ENCODE assay signal across 9 cellular contexts in the genomic region with DNA sequence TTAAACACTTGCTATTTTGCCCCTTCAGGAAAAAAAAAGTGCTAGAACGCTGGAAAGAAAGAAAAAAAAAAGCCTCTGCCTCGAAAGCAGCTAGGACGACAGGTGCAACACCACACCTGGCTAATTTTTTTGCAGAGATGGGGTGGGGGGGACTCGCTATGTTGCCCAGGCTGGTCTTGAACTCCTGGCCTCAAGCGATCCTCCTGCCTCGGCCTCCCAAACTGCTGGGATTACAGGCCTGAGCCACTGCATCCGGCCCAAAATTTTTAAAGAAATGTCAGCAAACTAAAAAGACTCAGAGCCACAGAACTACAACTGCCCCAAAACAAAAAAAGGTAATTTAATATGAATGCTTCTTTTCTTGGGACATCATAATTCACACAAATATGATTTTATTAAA. TPM values are rescaled to one million over a fixed set of nuclear protein-coding genes. Genes with fewer than 3 reads are reported as not detected.
DNase-seq lines count a peak whose midpoint lies in the region; ATAC-seq, FAIRE-seq and TF ChIP-seq lines count a peak whose summit lies in the region.
"Had no signal": no experiment of that assay in that cellular context is flagged by ENCODE, and none has a peak within 500 bp of the region (broad histone marks: within the 10 kb centered on the region; RNA-seq: fewer than 3 reads in every experiment).

No MANE protein-coding gene starts in this region.

- peaks cover 26% of the 10 kb centered on the region for H3K4me1 Mint-ChIP-seq in activated naive CD8-positive, alpha-beta T cell treated with anti-CD3 and anti-CD28 coated beads for 36 hours
- H3K4me1 Mint-ChIP-seq in type B pancreatic cell (ENCODE audit: unreplicated experiment), result peaks cover 45% of the 10 kb centered on the region

- DNase-seq in right atrium auricular region (ENCODE audit: low spot score), result no peak
- DNase-seq in Right ventricle myocardium superior, result no peak
- no peak for DNase-seq in activated naive CD8-positive, alpha-beta T cell treated with anti-CD3 and anti-CD28 coated beads for 36 hours
- no peak for DNase-seq in kidney epithelial cell (ENCODE audit: low read depth)
- DNase-seq in type B pancreatic cell (ENCODE audit: extremely low spot score, unreplicated experiment), result no peak
- no peak for DNase-seq in pancreas
- no peak for DNase-seq in NCI-H2227 (lab: John Stamatoyannopoulos, UW; ENCODE audit: unreplicated experiment)
- DNase-seq: DMS79 had no signal

- H3K9me3 ChIP-seq in right atrium auricular region (no peaks in the 10 kb centered on the region), pancreas (no peaks in the 10 kb centered on the region)

- H3K4me3 ChIP-seq in right atrium auricular region (peak overlapping the region in 1 of 2 donors; percentile 95), kidney epithelial cell (ENCODE audit: low read depth, low read length) (peak overlapping the region; percentile 64), pancreas (peak overlapping the region in 2 of 4 donors; percentile 85)

- H3K4me3 Mint-ChIP-seq in activated naive CD8-positive, alpha-beta T cell treated with anti-CD3 and anti-CD28 coated beads for 36 hours, result peak overlapping the region; percentile 33
- peak overlapping the region; percentile 99 for H3K4me3 Mint-ChIP-seq in type B pancreatic cell

- H3K27ac ChIP-seq in right atrium auricular region (peak overlapping the region; percentile 85 to 88), pancreas (no peak overlapping the region)

- no peaks in the 10 kb centered on the region for H3K9me3 Mint-ChIP-seq in activated naive CD8-positive, alpha-beta T cell treated with anti-CD3 and anti-CD28 coated beads for 36 hours
- no peaks in the 10 kb centered on the region for H3K9me3 Mint-ChIP-seq in type B pancreatic cell

- H3K27me3 ChIP-seq in right atrium auricular region (no peaks in the 10 kb centered on the region), kidney epithelial cell (ENCODE audit: control insufficient read depth, insufficient read depth, low read length) (no peaks in the 10 kb centered on the region), pancreas (no peaks in the 10 kb centered on the region)

- intact Hi-C loops in Right ventricle myocardium superior (cut with DNase I), result no loop called here
- intact Hi-C loops in pancreas (cut with DNase I), result no loop called here

- ATAC-seq in Right ventricle myocardium superior (ENCODE audit: poor library complexity) (no peak), pancreas (no peak), HG02970 (IDR thresholded peaks at IDR 0.05; ENCODE audit: low FRiP score, unreplicated experiment) (no peak)

- no peak overlapping the region for H3K27ac Mint-ChIP-seq in activated naive CD8-positive, alpha-beta T cell treated with anti-CD3 and anti-CD28 coated beads for 36 hours
- H3K27ac Mint-ChIP-seq in type B pancreatic cell, result peak overlapping the region; percentile 99

- H3K27me3 Mint-ChIP-seq in activated naive CD8-positive, alpha-beta T cell treated with anti-CD3 and anti-CD28 coated beads for 36 hours, result no peaks in the 10 kb centered on the region
- no peaks in the 10 kb centered on the region for H3K27me3 Mint-ChIP-seq in type B pancreatic cell

- TF ChIP-seq CTCF in right atrium auricular region (IDR thresholded peaks at IDR 0.05) (no peak), kidney epithelial cell (IDR thresholded peaks at IDR 0.05; ENCODE audit: insufficient read depth, low read length, poor library complexity, severe bottlenecking) (no peak), type B pancreatic cell (conservative IDR thresholded peaks at IDR 0.05) (no peak), pancreas (IDR thresholded peaks at IDR 0.05) (no peak)

- no peaks in the 10 kb centered on the region for H3K36me3 ChIP-seq in right atrium auricular region
- no peaks in the 10 kb centered on the region for H3K36me3 ChIP-seq in kidney epithelial cell (ENCODE audit: control insufficient read depth, insufficient read depth, low read length)
- H3K36me3 ChIP-seq in pancreas, result no peaks in the 10 kb centered on the region

- H3K36me3 Mint-ChIP-seq in activated naive CD8-positive, alpha-beta T cell treated with anti-CD3 and anti-CD28 coated beads for 36 hours, result no peaks in the 10 kb centered on the region
- peaks cover 9% of the 10 kb centered on the region for H3K36me3 Mint-ChIP-seq in type B pancreatic cell

- WGBS in pancreas, 2 donors, result 67 to 77% methylated on average over 7 of the region's 7 CpGs

- H3K4me1 ChIP-seq in right atrium auricular region (peaks cover 0 to 45% of the 10 kb centered on the region in 2 donors), pancreas (peaks cover 10 to 34% (median 21%) of the 10 kb centered on the region in 3 donors)

- no peak for FAIRE-seq in pancreas (lab: Jason Lieb, UNC)

RNA-seq across cellular contexts. Expression of a gene that starts 1.4 kb away (rescaled TPM):
- total RNA-seq in right atrium auricular region, result 10 to 100 TPM in 1 of 2 donors, 1 to 10 TPM in 1; 9.8 to 11.9 TPM
- 7.7 TPM for total RNA-seq in Right ventricle myocardium superior
- 10 to 100 TPM; 12.7 to 13.9 TPM for total RNA-seq in activated naive CD8-positive, alpha-beta T cell treated with anti-CD3 and anti-CD28 coated beads for 36 hours
- total RNA-seq in kidney epithelial cell, result 40.6 and 43.5 TPM in 2 replicates
- 49.5 and 61.1 TPM in 2 replicates for total RNA-seq in type B pancreatic cell (ENCODE audit: low replicate concordance)
- 10 to 100 TPM; 12.6 to 22.5 (median 14.3) TPM for total RNA-seq in pancreas
- polyA plus RNA-seq in pancreas, result 1 to 10 TPM; 4.4 to 6.8 TPM

Comparison
In these comparisons a context has a peak if more than half of its experiments do, and no peak if none do; other contexts are left out.
1. H3K27ac ChIP-seq: peak in right atrium auricular region (2 of 2); none in pancreas (0 of 4).